Comparison of ENCODE assay signal across 11 cellular contexts in genomic region chr3:150414989-150415388, GRCh38. TPM values are rescaled to one million over a fixed set of nuclear protein-coding genes. Genes with fewer than 3 reads are reported as not detected.
A peak's percentile ranks its signal among the peaks of the same experiment; 100 is the strongest.
DNase-seq lines count a peak whose midpoint lies in the region; ATAC-seq and TF ChIP-seq lines count a peak whose summit lies in the region.
"Had no signal": no experiment of that assay in that cellular context is flagged by ENCODE, and none has a peak within 500 bp of the region (broad histone marks: within the 10 kb centered on the region; RNA-seq: fewer than 3 reads in every experiment).

No MANE protein-coding gene starts in this region.

- H3K27me3 ChIP-seq in esophagus muscularis mucosa (no peaks in the 10 kb centered on the region), skeletal muscle satellite cell (ENCODE audit: control insufficient read depth, insufficient read depth, low read length) (no peaks in the 10 kb centered on the region)
- H3K27me3 ChIP-seq: thyroid gland had no signal

- H3K4me1 ChIP-seq in esophagus muscularis mucosa (peaks cover 50 to 90% (median 82%) of the 10 kb centered on the region in 4 donors), skeletal muscle satellite cell (ENCODE audit: control insufficient read depth, insufficient read depth, low read length) (peaks cover 46% of the 10 kb centered on the region)

- TF ChIP-seq EP300 in esophagus muscularis mucosa (IDR thresholded peaks at IDR 0.05) = no peak

- TF ChIP-seq CTCF in esophagus muscularis mucosa (IDR thresholded peaks at IDR 0.05) = no peak

- CTCF ChIA-PET in activated CD4-positive, alpha-beta T cell treated with anti-CD3 and anti-CD28 coated beads, Interleukin-2, amount 10 ng/mL, durations not matched to agents 7 days and 5 days (lab: Charles Lee) = interaction anchor here (1.3 kb wide), 1 partner anchor 71 kb away, joined by 4 read pairs; no protein-coding TSS in a partner anchor

- H3K36me3 Mint-ChIP-seq in activated CD4-positive, alpha-beta T cell treated with anti-CD3 and anti-CD28 coated beads, Interleukin-2, amount 10 ng/mL, durations not matched to agents 7 days and 5 days (ENCODE audit: low read depth) = peaks cover 40% of the 10 kb centered on the region

- peaks cover 53% of the 10 kb centered on the region for H3K4me1 Mint-ChIP-seq in activated CD4-positive, alpha-beta T cell treated with anti-CD3 and anti-CD28 coated beads, Interleukin-2, amount 10 ng/mL, durations not matched to agents 7 days and 5 days

- DNase-seq in activated CD4-positive, alpha-beta T cell treated with anti-CD3 and anti-CD28 coated beads, Interleukin-2, amount 10 ng/mL, durations not matched to agents 7 days and 5 days = no peak
- no peak for DNase-seq in activated CD4-positive, alpha-beta T cell treated with anti-CD3 and anti-CD28 coated beads for 4 hours
- DNase-seq in RKO (ENCODE audit: low spot score) (peak; percentile 64), esophagus muscularis mucosa (ENCODE audit: extremely low spot score) (no peak), NCI-H187 (lab: John Stamatoyannopoulos, UW) (no peak)
- DNase-seq: activated CD4-positive, alpha-beta T cell treated with anti-CD3 and anti-CD28 coated beads, Interleukin-2, amount 50 U/mL, for 48 hours; Kasumi-1; thyroid gland had no signal

- H3K9ac ChIP-seq in skeletal muscle satellite cell (ENCODE audit: low read depth, low read length) = peak overlapping the region; percentile 97

- H3K9me3 ChIP-seq in esophagus muscularis mucosa = no peaks in the 10 kb centered on the region
- H3K9me3 ChIP-seq in skeletal muscle satellite cell (replicated peaks; ENCODE audit: low read length) = no peaks in the 10 kb centered on the region
- H3K9me3 ChIP-seq: thyroid gland had no signal

- H3K4me3 ChIP-seq in esophagus muscularis mucosa (peak overlapping the region; percentile 0 to 93 (median 72)), skeletal muscle satellite cell (ENCODE audit: low read length) (peak overlapping the region; percentile 98)

- WGBS in esophagus muscularis mucosa = 43% methylated on average over 4 of the region's 4 CpGs

- peak overlapping the region; percentile 15 for H3K4me3 Mint-ChIP-seq in activated CD4-positive, alpha-beta T cell treated with anti-CD3 and anti-CD28 coated beads, Interleukin-2, amount 10 ng/mL, durations not matched to agents 7 days and 5 days

- TF ChIP-seq POLR2A in esophagus muscularis mucosa (IDR thresholded peaks at IDR 0.05; ENCODE audit: low read depth) (no peak), GM18505 (IDR thresholded peaks at IDR 0.05; ENCODE audit: borderline replicate concordance, extremely low read depth, insufficient read depth, insufficient read length) (no peak)

- no peaks in the 10 kb centered on the region for H3K36me3 ChIP-seq in esophagus muscularis mucosa
- H3K36me3 ChIP-seq in skeletal muscle satellite cell (ENCODE audit: insufficient read depth, low read length) = peaks cover 38% of the 10 kb centered on the region
- H3K36me3 ChIP-seq: thyroid gland had no signal

- intact Hi-C loops in esophagus muscularis mucosa (cut with DNase I) = loop anchor here (5.0 to 10.0 kb wide), 2 partner anchors 52 to 130 kb away; no protein-coding TSS in a partner anchor

- ATAC-seq in GM18505 (IDR thresholded peaks at IDR 0.05; ENCODE audit: unreplicated experiment) (no peak), HG03159 (IDR thresholded peaks at IDR 0.05; ENCODE audit: unreplicated experiment) (no peak)

- no peaks in the 10 kb centered on the region for H3K27me3 Mint-ChIP-seq in activated CD4-positive, alpha-beta T cell treated with anti-CD3 and anti-CD28 coated beads, Interleukin-2, amount 10 ng/mL, durations not matched to agents 7 days and 5 days

- no peaks in the 10 kb centered on the region for H3K9me3 Mint-ChIP-seq in activated CD4-positive, alpha-beta T cell treated with anti-CD3 and anti-CD28 coated beads, Interleukin-2, amount 10 ng/mL, durations not matched to agents 7 days and 5 days

- H3K27ac Mint-ChIP-seq in activated CD4-positive, alpha-beta T cell treated with anti-CD3 and anti-CD28 coated beads, Interleukin-2, amount 10 ng/mL, durations not matched to agents 7 days and 5 days = no peak overlapping the region

- POLR2A ChIA-PET in activated CD4-positive, alpha-beta T cell treated with anti-CD3 and anti-CD28 coated beads, Interleukin-2, amount 10 ng/mL, durations not matched to agents 7 days and 5 days (lab: Charles Lee) = interaction anchor here (0.6 kb wide), 1 partner anchor 267 kb away, joined by 3 read pairs; no protein-coding TSS in a partner anchor

- peak overlapping the region; percentile 83 for H3K4me2 ChIP-seq in skeletal muscle satellite cell (ENCODE audit: low read length)

- no peak overlapping the region for H3K27ac ChIP-seq in esophagus muscularis mucosa (replicated peaks in 1 of 4)
- H3K27ac ChIP-seq: thyroid gland had no signal

RNA-seq across cellular contexts. Expression of gene TSC22D2, which starts 6.9 kb away (rescaled TPM):
- 10 to 100 TPM; 14.8 to 19.6 TPM for total RNA-seq in activated CD4-positive, alpha-beta T cell treated with anti-CD3 and anti-CD28 coated beads, Interleukin-2, amount 10 ng/mL, durations not matched to agents 7 days and 5 days
- total RNA-seq in esophagus muscularis mucosa = 10 to 100 TPM; 19.1 to 27.1 (median 21.2) TPM
- total RNA-seq in skeletal muscle satellite cell (2012; rRNA removed) = 9.1 and 10.0 TPM in 2 replicates
